ENCODE assay signal across 31 cellular contexts in genomic region chr5:136143763-136144162, GRCh38. TPM values are rescaled to one million over a fixed set of nuclear protein-coding genes. Genes with fewer than 3 reads are reported as not detected.
"Had no signal": no experiment of that assay in that cellular context is flagged by ENCODE, and none has a peak within 500 bp of the region (broad histone marks: within the 10 kb centered on the region; RNA-seq: fewer than 3 reads in every experiment).

No MANE protein-coding gene starts in this region.

- H3K27ac ChIP-seq: coronary artery, esophagus muscularis mucosa, foreskin keratinocyte, gastroesophageal sphincter, heart left ventricle, hepatocyte, left lung, neutrophil, parathyroid adenoma, right lobe of liver, spleen, thoracic aorta, tibial nerve, upper lobe of right lung, uterus had no signal

- H2AFZ ChIP-seq: hepatocyte, parathyroid adenoma had no signal

- H3K4me2 ChIP-seq: hepatocyte had no signal

- H3K27me3 ChIP-seq: esophagus muscularis mucosa, foreskin keratinocyte, gastroesophageal sphincter, heart left ventricle, hepatocyte, left lung, neutrophil, right lobe of liver, spleen, tibial nerve, upper lobe of right lung, uterus had no signal

- H3K9ac ChIP-seq: parathyroid adenoma had no signal

- H3K4me1 ChIP-seq: upper lobe of right lung had no signal

- H3K9me3 ChIP-seq: esophagus muscularis mucosa, gastroesophageal sphincter, heart left ventricle, left lung, mucosa of descending colon, neutrophil, right lobe of liver, spleen, thoracic aorta, tibial nerve, upper lobe of right lung, uterus had no signal

- H3K4me3 ChIP-seq: coronary artery, esophagus muscularis mucosa, gastroesophageal sphincter, heart left ventricle, hepatocyte, left lung, mucosa of descending colon, right lobe of liver, spleen, thoracic aorta, tibial nerve, upper lobe of right lung, uterus had no signal

- FAIRE-seq: endothelial cell of umbilical vein, islet of Langerhans had no signal

- DNase-seq: dermis blood vessel endothelial cell; effector memory CD4-positive, alpha-beta T cell; foreskin keratinocyte; heart left ventricle; left cardiac atrium; left lung; mesenchymal stem cell; mucosa of descending colon; naive B cell; right lobe of liver; spleen; stimulated activated CD4-positive, alpha-beta T cell treated with anti-CD3 and anti-CD28 coated beads, Interleukin-4, amount 100 ng/mL, for 4 hours; upper lobe of right lung; uterus had no signal

- H3K36me3 ChIP-seq: esophagus muscularis mucosa, gastroesophageal sphincter, heart left ventricle, left lung, neutrophil, right lobe of liver, thoracic aorta, tibial nerve, upper lobe of right lung, uterus had no signal

RNA-seq across cellular contexts. Expression of gene SMIM32, which starts 49.2 kb away (rescaled TPM):
- total RNA-seq: dermis blood vessel endothelial cell; endothelial cell of umbilical vein; epithelial cell of proximal tubule; esophagus muscularis mucosa; fibroblast of lung; foreskin keratinocyte; gastroesophageal sphincter; heart left ventricle; left cardiac atrium; left lung; lower leg skin; lung microvascular endothelial cell; natural killer cell treated with Interleukin-12 subunit alpha and Interleukin-12 subunit beta and Interleukin-15 and Interleukin-18, amount 100 ng/mL, for 72 hours; neural crest cell; osteoblast; thoracic aorta; tibial nerve; upper lobe of right lung had no signal
- polyA plus RNA-seq: endothelial cell of umbilical vein, fibroblast of lung, foreskin keratinocyte, heart left ventricle, spleen had no signal
